ENCODE assay signal across 8 cellular contexts in the genomic region with DNA sequence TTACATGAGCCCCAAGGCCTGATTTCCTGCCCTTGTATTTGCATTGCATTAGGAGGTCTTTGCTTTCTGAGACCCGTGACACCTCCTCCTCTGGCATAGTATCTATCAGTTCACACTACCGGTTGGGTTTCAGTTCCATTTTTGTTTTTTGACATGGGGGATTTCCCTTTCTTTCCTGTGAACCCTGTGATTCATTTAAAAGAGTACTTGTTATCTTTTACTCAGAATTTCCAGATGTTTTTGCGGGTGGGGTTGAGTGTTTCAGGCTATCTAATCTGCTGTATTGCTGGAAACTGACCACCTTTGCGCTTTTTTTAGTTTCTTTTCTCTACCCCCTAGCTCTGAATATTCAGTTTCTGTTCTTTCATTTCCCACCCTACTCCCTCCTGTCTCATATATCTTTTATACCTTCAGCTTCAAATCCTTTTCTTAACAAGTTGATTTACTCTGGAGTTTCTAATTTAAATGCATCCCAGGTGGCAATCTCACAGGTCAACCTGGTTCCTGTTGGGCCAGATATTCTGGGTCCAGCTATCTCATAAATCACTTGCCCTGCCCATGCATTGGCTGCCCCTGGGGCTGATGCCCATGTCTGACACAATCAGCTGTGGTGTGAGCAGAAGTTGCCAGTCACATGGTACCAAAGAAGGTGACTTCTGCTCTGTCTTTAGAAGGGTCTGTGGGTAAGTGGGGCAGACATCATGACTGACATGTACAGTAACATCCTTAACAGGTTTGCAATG. TPM values are rescaled to one million over a fixed set of nuclear protein-coding genes. Genes with fewer than 3 reads are reported as not detected.
A peak's percentile ranks its signal among the peaks of the same experiment; 100 is the strongest.
DNase-seq lines count a peak whose midpoint lies in the region; ATAC-seq and TF ChIP-seq lines count a peak whose summit lies in the region.

No MANE protein-coding gene starts in this region.

- DNase-seq in OCI-LY7 (ENCODE audit: low spot score) = peak; percentile 96
- DNase-seq in activated naive CD4-positive, alpha-beta T cell treated with anti-CD3 and anti-CD28 coated beads, Interleukin-2, amount 10 ng/mL, durations not matched to agents 7 days and 5 days = peak; percentile 67
- DNase-seq in omental fat pad (ENCODE audit: low spot score) = no peak
- no peak for DNase-seq in midbrain (lab: John Stamatoyannopoulos, UW)
- DNase-seq in NCI-H1092 treated with DMSO at 0.1 percent for 48 hours (lab: John Stamatoyannopoulos, UW) = no peak
- DNase-seq in A673 (ENCODE audit: low spot score) = no peak

- no peaks in the 10 kb centered on the region for H3K9me3 Mint-ChIP-seq in activated naive CD4-positive, alpha-beta T cell treated with anti-CD3 and anti-CD28 coated beads, Interleukin-2, amount 10 ng/mL, durations not matched to agents 7 days and 5 days

- no peaks in the 10 kb centered on the region for H4K20me1 ChIP-seq in OCI-LY7 (ENCODE audit: insufficient read depth, low read length)

- BruUV-seq in OCI-LY7 (replicated peaks; lab: Mats Ljungman, UMichigan) = TSS peak; percentile 93
- no TSS peak for BruUV-seq in A673 (replicated peaks; lab: Mats Ljungman, UMichigan)

- peaks cover 97% of the 10 kb centered on the region for H3K4me1 ChIP-seq in OCI-LY7 (ENCODE audit: insufficient read depth, low read length, poor library complexity, severe bottlenecking)
- H3K4me1 ChIP-seq in A673 (ENCODE audit: insufficient read depth, low read length, poor library complexity, severe bottlenecking) = peaks cover 4% of the 10 kb centered on the region

- no peaks in the 10 kb centered on the region for H3K9me2 ChIP-seq in OCI-LY7 (ENCODE audit: insufficient read depth, low read length)

- H3K27ac ChIP-seq in OCI-LY7 (ENCODE audit: low read depth, low read length, poor library complexity, severe bottlenecking) (peak overlapping the region; percentile 98), A673 (ENCODE audit: low read depth, low read length, poor library complexity, severe bottlenecking) (no peak overlapping the region)

- H3K4me3 Mint-ChIP-seq in activated naive CD4-positive, alpha-beta T cell treated with anti-CD3 and anti-CD28 coated beads, Interleukin-2, amount 10 ng/mL, durations not matched to agents 7 days and 5 days = peak overlapping the region; percentile 31

- CTCF ChIA-PET in OCI-LY7 (lab: Charles Lee; ENCODE audit: unreplicated experiment) (interaction anchor here (1.1 to 1.6 kb wide), 3 partner anchors 14 to 74 kb away, joined by 3 to 4 read pairs (median 3); a partner anchor contains a TSS), A673 (lab: Charles Lee) (no interaction called here)
- CTCF ChIA-PET in activated naive CD4-positive, alpha-beta T cell treated with anti-CD3 and anti-CD28 coated beads, Interleukin-2, amount 10 ng/mL, durations not matched to agents 7 days and 5 days (lab: Charles Lee) = interaction anchor here (0.7 to 2.0 kb wide), 4 partner anchors 14 to 213 kb away, joined by 3 to 9 read pairs (median 4); a partner anchor contains a TSS

- no peaks in the 10 kb centered on the region for H3K9me3 ChIP-seq in OCI-LY7 (ENCODE audit: low read length)
- H3K9me3 ChIP-seq in A673 (ENCODE audit: low read depth, low read length, poor library complexity, severe bottlenecking) = no peaks in the 10 kb centered on the region

- H3K79me2 ChIP-seq in OCI-LY7 (ENCODE audit: insufficient read depth, low read depth, low read length) = no peaks in the 10 kb centered on the region

- TF ChIP-seq CTCF in OCI-LY7 (conservative IDR thresholded peaks at IDR 0.05; ENCODE audit: low read length) = no peak
- no peak for TF ChIP-seq CTCF in omental fat pad (IDR thresholded peaks at IDR 0.05)
- no peak for TF ChIP-seq CTCF in A673 (conservative IDR thresholded peaks at IDR 0.05; ENCODE audit: low read depth, low read length)

- no peaks in the 10 kb centered on the region for H3K36me3 ChIP-seq in OCI-LY7 (ENCODE audit: insufficient read depth, low read length)
- no peaks in the 10 kb centered on the region for H3K36me3 ChIP-seq in A673 (ENCODE audit: insufficient read depth, low read length, poor library complexity, severe bottlenecking)

- peak; percentile 84 for ATAC-seq in GM18511 (IDR thresholded peaks at IDR 0.05; ENCODE audit: unreplicated experiment)
- ATAC-seq in HG02763 (IDR thresholded peaks at IDR 0.05; ENCODE audit: unreplicated experiment) = peak; percentile 73
- ATAC-seq in omental fat pad (ENCODE audit: low FRiP score) = peak; percentile 60

- H2AFZ ChIP-seq in OCI-LY7 (ENCODE audit: low read length) = peak overlapping the region; percentile 3; the same call in 1 of the 2 replicates

- POLR2A ChIA-PET in OCI-LY7 (lab: Charles Lee) = interaction anchor here (0.5 to 4.7 kb wide), 26 partner anchors 9 to 1557 kb away, joined by 3 to 64 read pairs (median 4); a partner anchor contains a TSS
- POLR2A ChIA-PET in A673 (lab: Charles Lee; ENCODE audit: low non-redundant PET) = no interaction called here

- H3K4me3 ChIP-seq in OCI-LY7 (ENCODE audit: low read depth, low read length, poor library complexity, severe bottlenecking) (peak overlapping the region; percentile 55), A673 (ENCODE audit: low read depth, low read length, poor library complexity, severe bottlenecking) (no peak overlapping the region)

- peaks cover 4% of the 10 kb centered on the region for H3K36me3 Mint-ChIP-seq in activated naive CD4-positive, alpha-beta T cell treated with anti-CD3 and anti-CD28 coated beads, Interleukin-2, amount 10 ng/mL, durations not matched to agents 7 days and 5 days

- no peaks in the 10 kb centered on the region for H3K27me3 ChIP-seq in A673 (replicated peaks; ENCODE audit: insufficient read depth, low read depth, low read length, poor library complexity)

- peak overlapping the region; percentile 83 for H3K4me2 ChIP-seq in OCI-LY7 (ENCODE audit: low read length)

- H3K4me1 Mint-ChIP-seq in activated naive CD4-positive, alpha-beta T cell treated with anti-CD3 and anti-CD28 coated beads, Interleukin-2, amount 10 ng/mL, durations not matched to agents 7 days and 5 days = peaks cover 71% of the 10 kb centered on the region

- H3K27ac Mint-ChIP-seq in activated naive CD4-positive, alpha-beta T cell treated with anti-CD3 and anti-CD28 coated beads, Interleukin-2, amount 10 ng/mL, durations not matched to agents 7 days and 5 days = peak overlapping the region; percentile 94

- intact Hi-C loops in OCI-LY7 (cut with micrococcal nuclease; ENCODE audit: unreplicated experiment) = loop anchor here (1.0 to 5.0 kb wide), 5 partner anchors 14 to 75 kb away; a partner anchor contains a TSS
- intact Hi-C loops in A673 (cut with micrococcal nuclease; ENCODE audit: unreplicated experiment) = no loop called here

- no peaks in the 10 kb centered on the region for H3K27me3 Mint-ChIP-seq in activated naive CD4-positive, alpha-beta T cell treated with anti-CD3 and anti-CD28 coated beads, Interleukin-2, amount 10 ng/mL, durations not matched to agents 7 days and 5 days

RNA-seq across cellular contexts. Expression of a gene that starts 14.3 kb away (rescaled TPM):
- total RNA-seq in OCI-LY7 (2014; rRNA removed; shearing (Covaris generic)) = 45.4 and 50.5 TPM in 2 replicates
- total RNA-seq in OCI-LY7 (2022) (75.6 and 86.5 TPM in 2 replicates), omental fat pad (10 to 100 TPM; 33.7 to 70.6 (median 43.7) TPM), A673 (2021) (26.2 and 26.8 TPM in 2 replicates)

Comparison
In these comparisons a context has a peak if more than half of its experiments do, and no peak if none do; other contexts are left out.
1. DNase-seq: peak in OCI-LY7 (single experiment) and activated naive CD4-positive, alpha-beta T cell treated with anti-CD3 and anti-CD28 coated beads, Interleukin-2, amount 10 ng/mL, durations not matched to agents 7 days and 5 days (single experiment); none in omental fat pad (single experiment), midbrain (single experiment), NCI-H1092 treated with DMSO at 0.1 percent for 48 hours (single experiment) and A673 (single experiment).
2. Peak in every context shown above with its lines, with median percentiles within 50 percentile points of each other: ATAC-seq.